12 cellular contexts compared by ENCODE assay signal in genomic region chr1:8831329-8831728, GRCh38. TPM values are rescaled to one million over a fixed set of nuclear protein-coding genes. Genes with fewer than 3 reads are reported as not detected.
DNase-seq lines count a peak whose midpoint lies in the region; ATAC-seq and TF ChIP-seq lines count a peak whose summit lies in the region.
"Had no signal": no experiment of that assay in that cellular context is flagged by ENCODE, and none has a peak within 500 bp of the region (broad histone marks: within the 10 kb centered on the region; RNA-seq: fewer than 3 reads in every experiment).

No MANE protein-coding gene starts in this region.

- no peak overlapping the region for H3K4me3 Mint-ChIP-seq in WTC11
- H3K4me3 Mint-ChIP-seq in immature natural killer cell = no peak overlapping the region
- H3K4me3 Mint-ChIP-seq: CD4-positive, alpha-beta T cell had no signal

- H3K4me1 ChIP-seq in A673 (ENCODE audit: insufficient read depth, low read length, poor library complexity, severe bottlenecking) = no peaks in the 10 kb centered on the region

- peak; percentile 46; the same call in 1 of the 2 replicates for ATAC-seq in WTC11

- H3K27me3 ChIP-seq in A673 (replicated peaks; ENCODE audit: insufficient read depth, low read depth, low read length, poor library complexity) = no peaks in the 10 kb centered on the region

- H3K27ac ChIP-seq in A673 (ENCODE audit: low read depth, low read length, poor library complexity, severe bottlenecking) = no peak overlapping the region

- TF ChIP-seq CTCF in A673 (conservative IDR thresholded peaks at IDR 0.05; ENCODE audit: low read depth, low read length) = peak; percentile 53
- peak; percentile 12 for TF ChIP-seq CTCF in GM12873 (IDR thresholded peaks at IDR 0.05; ENCODE audit: insufficient read depth, low read depth, low read length, missing control alignments)
- no peak for TF ChIP-seq CTCF in WTC11 (IDR thresholded peaks at IDR 0.05)
- peak; percentile 36 for TF ChIP-seq CTCF in foreskin fibroblast (IDR thresholded peaks at IDR 0.05; ENCODE audit: low read depth, low read length)

- DNase-seq in A673 (ENCODE audit: low spot score) (peak; percentile 62), WTC11 (ENCODE audit: low spot score) (no peak), foreskin fibroblast (peak in 1 of 2 donors; percentile 35), NCI-H1930 (lab: John Stamatoyannopoulos, UW) (no peak), NK-92 (lab: John Stamatoyannopoulos, UW; ENCODE audit: unreplicated experiment) (no peak), immature natural killer cell (no peak)
- no peak for DNase-seq in activated effector memory CD4-positive, alpha-beta T cell treated with anti-CD3 and anti-CD28 coated beads, Interleukin-2, amount 50 U/mL, for 16 hours
- DNase-seq: activated CD4-positive, alpha-beta T cell treated with anti-CD3 and anti-CD28 coated beads, Interleukin-2, amount 50 U/mL, for 4 hours; activated gamma-delta T cell treated with Interleukin-2 at 50 U/mL for 16 hours; CD4-positive, alpha-beta T cell; NCI-H187 treated with DMSO at 0.1 percent for 48 hours had no signal

- no peaks in the 10 kb centered on the region for H3K36me3 ChIP-seq in A673 (ENCODE audit: insufficient read depth, low read length, poor library complexity, severe bottlenecking)

- no peaks in the 10 kb centered on the region for H3K9me3 ChIP-seq in A673 (ENCODE audit: low read depth, low read length, poor library complexity, severe bottlenecking)

- H3K4me3 ChIP-seq in A673 (ENCODE audit: low read depth, low read length, poor library complexity, severe bottlenecking) = no peak overlapping the region
- H3K4me3 ChIP-seq in foreskin fibroblast (ENCODE audit: low read depth in 1 of 2, low read length in 2 of 2) = no peak overlapping the region

- POLR2A ChIA-PET in A673 (lab: Charles Lee; ENCODE audit: low non-redundant PET) = no interaction called here
- POLR2A ChIA-PET in WTC11 (lab: Charles Lee) = no interaction called here

- H3K27ac Mint-ChIP-seq in WTC11 (no peak overlapping the region), immature natural killer cell (no peak overlapping the region)
- H3K27ac Mint-ChIP-seq: CD4-positive, alpha-beta T cell had no signal

- no peaks in the 10 kb centered on the region for H3K27me3 Mint-ChIP-seq in WTC11 (ENCODE audit: low read depth)
- peaks cover 1 to 5% (median 2%) of the 10 kb centered on the region in 3 donors for H3K27me3 Mint-ChIP-seq in immature natural killer cell (ENCODE audit: low read depth in 3 of 3)
- H3K27me3 Mint-ChIP-seq: CD4-positive, alpha-beta T cell had no signal

- CTCF ChIA-PET in A673 (lab: Charles Lee) (no interaction called here), WTC11 (lab: Charles Lee) (interaction anchor here (2.0 kb wide), 1 partner anchor 18 kb away, joined by 12 read pairs; no protein-coding TSS in a partner anchor)

- intact Hi-C loops in A673 (cut with micrococcal nuclease; ENCODE audit: unreplicated experiment) = no loop called here

- no TSS peak for BruUV-seq in A673 (replicated peaks; lab: Mats Ljungman, UMichigan)

- H3K36me3 Mint-ChIP-seq in WTC11 (no peaks in the 10 kb centered on the region), immature natural killer cell (no peaks in the 10 kb centered on the region)

- H3K9me3 Mint-ChIP-seq in WTC11 (peaks cover 3% of the 10 kb centered on the region; the same call in 1 of the 2 replicates), immature natural killer cell (peaks cover 0 to 1% (median 0%) of the 10 kb centered on the region in 6 donors)
- H3K9me3 Mint-ChIP-seq: CD4-positive, alpha-beta T cell had no signal

- H3K4me1 Mint-ChIP-seq in WTC11 (no peaks in the 10 kb centered on the region), immature natural killer cell (peaks cover 21 to 22% of the 10 kb centered on the region in 2 donors)

TF ChIP-seq in WTC11, 78 proteins besides CTCF, POLR2A, EP300 and RAD21:
- no peak for TF ChIP-seq ZNF121 (CRISPR knock-in tag; IDR thresholded peaks at IDR 0.05)
- TF ChIP-seq PREB (CRISPR knock-in tag; IDR thresholded peaks at IDR 0.05; ENCODE audit: borderline replicate concordance) = no peak

RNA-seq across cellular contexts. Expression of gene RERE, which starts 13.9 kb away (rescaled TPM):
- total RNA-seq in A673 (2021) = 188 and 220 TPM in 2 replicates
- 122 to 161 TPM (median 124 TPM) in 3 replicates for total RNA-seq in WTC11 (2021)
- 1 to 10 TPM; 3.8 to 5.9 (median 3.8) TPM for polyA plus RNA-seq in immature natural killer cell

RNA-seq across cellular contexts. Expression of gene ENO1, which starts 47.2 kb away (rescaled TPM):
- 2,313 and 2,659 TPM in 2 replicates for total RNA-seq in A673 (2021)
- 1,978 to 2,328 TPM (median 2,316 TPM) in 3 replicates for total RNA-seq in WTC11 (2021)
- polyA plus RNA-seq in immature natural killer cell = 100 to 1,000 TPM; 856 to 982 (median 955) TPM
